ENCODE assay signal across 2 cellular contexts in the genomic region with DNA sequence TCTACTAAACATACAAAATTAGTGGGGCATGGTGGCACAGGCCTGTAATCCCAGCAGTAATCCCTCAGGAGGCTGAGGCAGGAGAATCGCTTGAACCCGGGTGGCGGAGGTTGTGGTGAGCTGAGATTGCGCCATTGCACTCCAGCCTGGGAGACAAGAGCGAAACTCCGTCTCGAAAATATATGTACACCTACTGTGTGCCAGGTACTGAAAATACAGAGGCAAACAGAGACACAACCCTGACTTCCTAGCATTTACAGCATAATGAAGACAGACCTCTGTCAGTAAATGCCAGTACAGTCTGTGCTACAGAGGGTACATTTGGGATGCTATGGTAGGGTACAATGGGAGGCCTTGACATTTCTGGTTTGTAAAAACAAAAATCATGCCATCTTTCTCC.
TF ChIP-seq lines count a peak whose summit lies in the region.

No MANE protein-coding gene starts in this region.

TF ChIP-seq in H1, 55 proteins besides CTCF, POLR2A, EP300 and RAD21:
- TF ChIP-seq PHF8 (conservative IDR thresholded peaks at IDR 0.05; ENCODE audit: low read depth, low read length) (no peak), MAX (IDR thresholded peaks at IDR 0.05) (no peak), SAP30 (IDR thresholded peaks at IDR 0.05; ENCODE audit: insufficient read depth, insufficient replicate concordance, low read length) (no peak), RXRA (IDR thresholded peaks at IDR 0.05; ENCODE audit: insufficient read depth, low read depth, low read length) (no peak)

TF ChIP-seq in HepG2, 621 proteins besides CTCF, POLR2A, EP300 and RAD21:
- TF ChIP-seq ZKSCAN1 (IDR thresholded peaks at IDR 0.05; ENCODE audit: low read length), result peak; percentile 89
- no peak for TF ChIP-seq ZNF703 (CRISPR knock-in tag; IDR thresholded peaks at IDR 0.05; ENCODE audit: borderline replicate concordance)
- TF ChIP-seq MBD4 (IDR thresholded peaks at IDR 0.05; ENCODE audit: borderline replicate concordance, low read length), result 0 out of 2 replicates have a peak, but pooled peaks have one; percentile 54
- no peak for TF ChIP-seq HBP1 (CRISPR knock-in tag; IDR thresholded peaks at IDR 0.05; ENCODE audit: low read depth)
- TF ChIP-seq ZNF441 (CRISPR knock-in tag; IDR thresholded peaks at IDR 0.05; ENCODE audit: borderline replicate concordance), result peak; percentile 89
- TF ChIP-seq ZNF687 (CRISPR knock-in tag; IDR thresholded peaks at IDR 0.05), result peak; percentile 37; the same call in 1 of the 2 replicates
- 0 out of 2 replicates have a peak, but pooled peaks have one; percentile 0 for TF ChIP-seq FOXP4 (CRISPR knock-in tag; IDR thresholded peaks at IDR 0.05)
